In the genomic region with DNA sequence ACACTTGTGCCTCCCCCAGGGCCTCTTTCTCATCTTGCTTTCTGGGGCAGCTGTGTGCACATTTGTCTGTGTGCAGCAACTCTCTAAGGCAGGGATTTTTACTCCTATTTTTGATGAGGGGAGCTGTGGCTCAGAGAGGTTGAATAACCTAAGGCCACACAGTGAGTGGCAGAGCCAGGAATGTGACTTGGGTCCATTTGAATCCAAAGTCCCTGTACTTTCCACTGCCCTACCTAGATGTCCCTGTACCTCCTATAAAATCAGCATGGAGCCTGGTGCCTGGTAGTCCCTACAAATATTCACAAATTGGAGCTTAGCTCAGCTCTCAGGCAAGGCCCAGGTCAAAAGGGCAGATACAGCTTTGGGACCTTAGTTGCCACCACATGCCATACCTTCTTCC, we compare ENCODE assay signal across 14 cellular contexts. TPM values are rescaled to one million over a fixed set of nuclear protein-coding genes. Genes with fewer than 3 reads are reported as not detected.
A peak's percentile ranks its signal among the peaks of the same experiment; 100 is the strongest.
DNase-seq lines count a peak whose midpoint lies in the region; ATAC-seq and TF ChIP-seq lines count a peak whose summit lies in the region.
"Had no signal": no experiment of that assay in that cellular context is flagged by ENCODE, and none has a peak within 500 bp of the region (broad histone marks: within the 10 kb centered on the region; RNA-seq: fewer than 3 reads in every experiment).

No MANE protein-coding gene starts in this region.

- no peak for TF ChIP-seq POLR2A in spleen (IDR thresholded peaks at IDR 0.05)

- H3K4me2 ChIP-seq in osteoblast (ENCODE audit: insufficient read depth, low read length): no peak overlapping the region

- peaks cover 28% of the 10 kb centered on the region for H3K4me1 ChIP-seq in osteoblast (ENCODE audit: insufficient read depth, low read length)
- peaks cover 0 to 32% (median 9%) of the 10 kb centered on the region in 6 donors for H3K4me1 ChIP-seq in spleen

- intact Hi-C loops in Calu3 (cut with micrococcal nuclease; ENCODE audit: unreplicated experiment) (loop anchor here (2.0 kb wide), 1 partner anchor 151 kb away; no protein-coding TSS in a partner anchor), spleen (cut with DNase I; ENCODE audit: low total_unique reads) (no loop called here)

- H3K9me3 Mint-ChIP-seq in Calu3 (ENCODE audit: low read depth, unreplicated experiment): no peaks in the 10 kb centered on the region
- H3K9me3 Mint-ChIP-seq in brain: peaks cover 0 to 7% (median 2%) of the 10 kb centered on the region in 5 experiments
- H3K9me3 Mint-ChIP-seq in activated T-cell treated with anti-CD3 and anti-CD28 coated beads, Interleukin-2, amount 50 U/mL, for 4 hours: no peaks in the 10 kb centered on the region
- H3K9me3 Mint-ChIP-seq: CD4-positive, CD25-positive, alpha-beta regulatory T cell had no signal

- H3K27ac ChIP-seq in osteoblast (ENCODE audit: low read depth, low read length) (no peak overlapping the region), spleen (no peak overlapping the region)
- H3K27ac ChIP-seq: BLaER1 treated with 17β-estradiol and CSF1 and Interleukin-3, amounts not matched to agents 10 nM and 100 nM; GM23248 had no signal

- BruUV-seq in Calu3 (replicated peaks; lab: Mats Ljungman, UMichigan): no TSS peak

- DNase-seq in Calu3: no peak
- DNase-seq in osteoblast (ENCODE audit: insufficient read length, low spot score, missing footprints): peak; percentile 49
- DNase-seq in spleen: peak; percentile 31
- DNase-seq in NCI-H446 (lab: John Stamatoyannopoulos, UW): no peak
- no peak for DNase-seq in activated T-cell treated with anti-CD3 and anti-CD28 coated beads, Interleukin-2, amount 50 U/mL, for 4 hours
- DNase-seq: ACHN; CD4-positive, CD25-positive, alpha-beta regulatory T cell; DMS79; GM23248; H7 had no signal

- H3K36me3 ChIP-seq in osteoblast (ENCODE audit: insufficient read depth, low read length) (no peaks in the 10 kb centered on the region), spleen (no peaks in the 10 kb centered on the region)
- H3K36me3 ChIP-seq: BLaER1 treated with 17β-estradiol and CSF1 and Interleukin-3, amounts not matched to agents 10 nM and 100 nM had no signal

- no peak overlapping the region for H2AFZ ChIP-seq in osteoblast (ENCODE audit: low read length)
- H2AFZ ChIP-seq: GM23248 had no signal

- H3K79me2 ChIP-seq in osteoblast (ENCODE audit: insufficient read depth, low read length): peaks cover 7% of the 10 kb centered on the region

- CTCF ChIA-PET in Calu3 (lab: Charles Lee): interaction anchor here (0.8 to 1.8 kb wide), 5 partner anchors 12 to 236 kb away, joined by 3 to 7 read pairs (median 4); partner anchors contain the start of gene MRPS18A

- H3K27ac Mint-ChIP-seq in Calu3 (ENCODE audit: unreplicated experiment): peak overlapping the region; percentile 64
- H3K27ac Mint-ChIP-seq in brain: peak overlapping the region in 4 of 5 experiments; percentile 20 to 99 (median 40)
- H3K27ac Mint-ChIP-seq: CD4-positive, CD25-positive, alpha-beta regulatory T cell had no signal

- H3K4me3 ChIP-seq in osteoblast (ENCODE audit: insufficient read depth, low read length) (no peak overlapping the region), spleen (no peak overlapping the region)
- H3K4me3 ChIP-seq: BLaER1 treated with 17β-estradiol and CSF1 and Interleukin-3, amounts not matched to agents 10 nM and 100 nM; GM12878; GM23248 had no signal

- H3K36me3 Mint-ChIP-seq in Calu3 (ENCODE audit: insufficient read depth, unreplicated experiment) (peaks cover 17% of the 10 kb centered on the region), brain (peaks cover 4% of the 10 kb centered on the region)
- H3K36me3 Mint-ChIP-seq in activated T-cell treated with anti-CD3 and anti-CD28 coated beads, Interleukin-2, amount 50 U/mL, for 4 hours (ENCODE audit: insufficient read depth): no peaks in the 10 kb centered on the region
- H3K36me3 Mint-ChIP-seq: CD4-positive, CD25-positive, alpha-beta regulatory T cell had no signal

- H3K4me3 Mint-ChIP-seq in Calu3 (ENCODE audit: low read depth, unreplicated experiment) (no peak overlapping the region), brain (no peak overlapping the region)
- H3K4me3 Mint-ChIP-seq in activated T-cell treated with anti-CD3 and anti-CD28 coated beads, Interleukin-2, amount 50 U/mL, for 4 hours: no peak overlapping the region
- H3K4me3 Mint-ChIP-seq: CD4-positive, CD25-positive, alpha-beta regulatory T cell had no signal

- TF ChIP-seq CTCF in Calu3 (IDR thresholded peaks at IDR 0.05; ENCODE audit: unreplicated experiment) (no peak), brain (conservative IDR thresholded peaks at IDR 0.05) (no peak), osteoblast (IDR thresholded peaks at IDR 0.05; ENCODE audit: extremely low read depth, low read depth, low read length) (no peak), spleen (IDR thresholded peaks at IDR 0.05 in 8 of 11, conservative IDR thresholded peaks at IDR 0.05 in 3 of 11) (no peak)

- H3K9me3 ChIP-seq in osteoblast (ENCODE audit: low read depth, low read length) (no peaks in the 10 kb centered on the region), spleen (no peaks in the 10 kb centered on the region)
- H3K9me3 ChIP-seq: BLaER1 treated with 17β-estradiol and CSF1 and Interleukin-3, amounts not matched to agents 10 nM and 100 nM had no signal

- H3K4me1 Mint-ChIP-seq in Calu3 (ENCODE audit: low read depth, unreplicated experiment) (peaks cover 53% of the 10 kb centered on the region), brain (peaks cover 52% of the 10 kb centered on the region)
- peaks cover 8% of the 10 kb centered on the region for H3K4me1 Mint-ChIP-seq in activated T-cell treated with anti-CD3 and anti-CD28 coated beads, Interleukin-2, amount 50 U/mL, for 4 hours (ENCODE audit: low read depth)

- H4K20me1 ChIP-seq in osteoblast (ENCODE audit: insufficient read depth, low read length): peaks cover under 1% of the 10 kb centered on the region

- H3K27me3 Mint-ChIP-seq in Calu3 (ENCODE audit: unreplicated experiment) (no peaks in the 10 kb centered on the region), brain (peaks cover 18% of the 10 kb centered on the region)
- H3K27me3 Mint-ChIP-seq in activated T-cell treated with anti-CD3 and anti-CD28 coated beads, Interleukin-2, amount 50 U/mL, for 4 hours (ENCODE audit: low read depth): peaks cover 7% of the 10 kb centered on the region

- peaks cover 6% of the 10 kb centered on the region for H3K27me3 ChIP-seq in osteoblast (ENCODE audit: insufficient read depth, low read length)
- peaks cover 0 to 21% (median 0%) of the 10 kb centered on the region in 7 donors for H3K27me3 ChIP-seq in spleen (replicated peaks in 1 of 7)
- H3K27me3 ChIP-seq: BLaER1 treated with 17β-estradiol and CSF1 and Interleukin-3, amounts not matched to agents 10 nM and 100 nM had no signal

- ATAC-seq in HG02798 (IDR thresholded peaks at IDR 0.05; ENCODE audit: poor library complexity, unreplicated experiment): no peak
- no peak for ATAC-seq in activated T-cell treated with anti-CD3 and anti-CD28 coated beads, Interleukin-2, amount 50 U/mL, for 4 hours
- ATAC-seq: GM12878 had no signal

RNA-seq across cellular contexts. Expression of gene VEGFA, which starts 4.2 kb away (rescaled TPM):
- total RNA-seq in Calu3 (2022): 345 and 407 TPM in 2 replicates
- 99.2 TPM for polyA plus RNA-seq in brain (ENCODE audit: insufficient read depth, low read depth, low replicate concordance)
- total RNA-seq in osteoblast: 152 and 193 TPM in 2 replicates
- 100 to 1,000 TPM; 112 to 486 (median 203) TPM for total RNA-seq in spleen
- 10 to 100 TPM; 31.0 to 56.6 (median 36.0) TPM for polyA plus RNA-seq in spleen
- 10 to 100 TPM; 28.9 to 44.6 (median 31.8) TPM for total RNA-seq in activated T-cell treated with anti-CD3 and anti-CD28 coated beads, Interleukin-2, amount 50 U/mL, for 4 hours

Comparison
In these comparisons a context has a peak if more than half of its experiments do, and no peak if none do; other contexts are left out.
1. DNase-seq: peak in osteoblast (single experiment) and spleen (single experiment); none in Calu3 (single experiment), NCI-H446 (0 of 2) and activated T-cell treated with anti-CD3 and anti-CD28 coated beads, Interleukin-2, amount 50 U/mL, for 4 hours (single experiment).